In genomic region chr10:1737222-1738061, GRCh38 we compare ENCODE assay signal across 9 cellular contexts. TPM values are rescaled to one million over a fixed set of nuclear protein-coding genes. Genes with fewer than 3 reads are reported as not detected.
A peak's percentile ranks its signal among the peaks of the same experiment; 100 is the strongest.
DNase-seq lines count a peak whose midpoint lies in the region; ATAC-seq and TF ChIP-seq lines count a peak whose summit lies in the region.
"Had no signal": no experiment of that assay in that cellular context is flagged by ENCODE, and none has a peak within 500 bp of the region (broad histone marks: within the 10 kb centered on the region; RNA-seq: fewer than 3 reads in every experiment).

TSS of gene ADARB2 (minus strand) at chr10:1737525.

- intact Hi-C loops in body of pancreas (cut with DNase I): no loop called here

- no peak within 1 kb of the TSS for H3K27ac ChIP-seq in body of pancreas
- H3K27ac ChIP-seq in lung (ENCODE audit: low read depth in 1 of 2, low read length in 1 of 2): no peak within 1 kb of the TSS
- H3K27ac ChIP-seq in upper lobe of left lung: peak within 1 kb of the TSS in 1 of 4 donors; percentile 35
- H3K27ac ChIP-seq: adrenal gland had no signal

- no peak for TF ChIP-seq POLR2A in body of pancreas (IDR thresholded peaks at IDR 0.05)
- no peak for TF ChIP-seq POLR2A in upper lobe of left lung (IDR thresholded peaks at IDR 0.05)

- H3K9me3 ChIP-seq in body of pancreas: no peaks in the 10 kb centered on the region
- H3K9me3 ChIP-seq in lung (ENCODE audit: control insufficient read depth in 2 of 2, insufficient read depth in 1 of 2, low read length in 1 of 2): peaks cover 0 to 5% of the 10 kb centered on the region in 2 donors
- no peaks in the 10 kb centered on the region for H3K9me3 ChIP-seq in upper lobe of left lung
- H3K9me3 ChIP-seq: adrenal gland had no signal

- no peak for TF ChIP-seq EP300 in upper lobe of left lung (IDR thresholded peaks at IDR 0.05)

- no peaks in the 10 kb centered on the region for H3K36me3 ChIP-seq in body of pancreas (replicated peaks in 1 of 2; ENCODE audit: insufficient read depth in 1 of 2, low read depth in 2 of 2)
- no peaks in the 10 kb centered on the region for H3K36me3 ChIP-seq in lung (ENCODE audit: control insufficient read depth in 2 of 2, insufficient read depth in 2 of 2, low read length in 2 of 2)
- H3K36me3 ChIP-seq in upper lobe of left lung: no peaks in the 10 kb centered on the region
- H3K36me3 ChIP-seq: adrenal gland had no signal

- ATAC-seq in HG02623 (IDR thresholded peaks at IDR 0.05; ENCODE audit: unreplicated experiment): peak; percentile 77
- peak; percentile 64 for ATAC-seq in body of pancreas
- ATAC-seq in lung (ENCODE audit: insufficient read depth, low FRiP score): no peak
- ATAC-seq in upper lobe of left lung (ENCODE audit: low FRiP score in 2 of 2): peak; percentile 22 to 41

- 2% methylated on average over 27 to 45 of the region's 50 CpGs for WGBS in body of pancreas, 2 donors
- 1 to 2% methylated on average over 50 of the region's 50 CpGs for WGBS in lung, 2 donors
- WGBS in upper lobe of left lung, 2 donors: 0 to 1% methylated on average over 3 to 49 of the region's 50 CpGs

- H3K4me3 ChIP-seq in body of pancreas (no peak within 1 kb of the TSS), lung (peak within 1 kb of the TSS; percentile 13), upper lobe of left lung (peak within 1 kb of the TSS in 3 of 4 donors; percentile 25 to 41 (median 34))
- H3K4me3 ChIP-seq: adrenal gland had no signal

- H3K9me3 Mint-ChIP-seq in activated T-cell treated with anti-CD3 and anti-CD28 coated beads, Interleukin-2, amount 50 U/mL, for 24 hours: no peaks in the 10 kb centered on the region

- H3K27me3 ChIP-seq in body of pancreas (peaks cover 0 to 30% of the 10 kb centered on the region in 2 donors), lung (ENCODE audit: control insufficient read depth, insufficient read depth) (peaks cover 11% of the 10 kb centered on the region), upper lobe of left lung (peaks cover 0 to 31% (median 11%) of the 10 kb centered on the region in 4 donors)

- peaks cover 14% of the 10 kb centered on the region for H3K4me1 ChIP-seq in body of pancreas
- peaks cover 0 to 8% of the 10 kb centered on the region in 2 donors for H3K4me1 ChIP-seq in lung (ENCODE audit: control insufficient read depth in 2 of 2, insufficient read depth in 2 of 2, low read length in 2 of 2)
- H3K4me1 ChIP-seq in upper lobe of left lung: peaks cover 0 to 15% (median 11%) of the 10 kb centered on the region in 4 donors
- H3K4me1 ChIP-seq: adrenal gland had no signal

- TF ChIP-seq CTCF in body of pancreas (IDR thresholded peaks at IDR 0.05) (no peak), lung (IDR thresholded peaks at IDR 0.05; ENCODE audit: control extremely low read depth, extremely low read depth) (no peak), upper lobe of left lung (IDR thresholded peaks at IDR 0.05) (no peak)

- DNase-seq in activated T-cell treated with anti-CD3 and anti-CD28 coated beads, Interleukin-2, amount 50 U/mL, for 24 hours: no peak
- DNase-seq in activated T-cell treated with anti-CD3 and anti-CD28 coated beads for 4 hours (no peak), NCI-H2081 (lab: John Stamatoyannopoulos, UW) (peak; percentile 83 to 94), body of pancreas (peak; percentile 35 to 44 (median 40)), lung (ENCODE audit: low spot score) (no peak), upper lobe of left lung (peak in 1 of 2 donors; percentile 84), NOMO-1 treated with dmso at 0.1 percent for 144 hours (lab: John Stamatoyannopoulos, UW; ENCODE audit: unreplicated experiment) (no peak)

- no peaks in the 10 kb centered on the region for H3K36me3 Mint-ChIP-seq in activated T-cell treated with anti-CD3 and anti-CD28 coated beads, Interleukin-2, amount 50 U/mL, for 24 hours (ENCODE audit: low read depth)

- peaks cover 6% of the 10 kb centered on the region for H3K4me1 Mint-ChIP-seq in activated T-cell treated with anti-CD3 and anti-CD28 coated beads, Interleukin-2, amount 50 U/mL, for 24 hours (ENCODE audit: low read depth)

- peaks cover 95% of the 10 kb centered on the region for H3K27me3 Mint-ChIP-seq in activated T-cell treated with anti-CD3 and anti-CD28 coated beads, Interleukin-2, amount 50 U/mL, for 24 hours

- H3K27ac Mint-ChIP-seq in activated T-cell treated with anti-CD3 and anti-CD28 coated beads, Interleukin-2, amount 50 U/mL, for 24 hours: no peak within 1 kb of the TSS

- peak within 1 kb of the TSS; percentile 47 for H3K4me3 Mint-ChIP-seq in activated T-cell treated with anti-CD3 and anti-CD28 coated beads, Interleukin-2, amount 50 U/mL, for 24 hours

RNA-seq across cellular contexts. Expression of gene ADARB2, which starts in this region (rescaled TPM):
- total RNA-seq in body of pancreas: 10 to 100 TPM in 1 of 2 donors, 1 to 10 TPM in 1; 8.0 to 12.2 TPM
- total RNA-seq in lung: 1 to 10 TPM in 1 of 2 donors, under 1 TPM in 1; 0.49 to 1.3 TPM
- polyA plus RNA-seq in lung: under 1 TPM; 0.22 to 0.61 TPM
- 1 to 10 TPM in 4 of 6 donors, under 1 TPM in 2; 0.69 to 5.2 (median 1.8) TPM for total RNA-seq in upper lobe of left lung

Comparison
In these comparisons a context has a peak if more than half of its experiments do, and no peak if none do; other contexts are left out.
1. DNase-seq: peak in NCI-H2081 (2 of 2) and body of pancreas (4 of 4); none in activated T-cell treated with anti-CD3 and anti-CD28 coated beads, Interleukin-2, amount 50 U/mL, for 24 hours (single experiment), activated T-cell treated with anti-CD3 and anti-CD28 coated beads for 4 hours (single experiment), lung (single experiment) and NOMO-1 treated with dmso at 0.1 percent for 144 hours (single experiment).
2. H3K4me3 ChIP-seq: peak in lung (single experiment) and upper lobe of left lung (3 of 4); none in body of pancreas (0 of 2).